Comparison of ENCODE assay signal across 1 cellular context in the genomic region with DNA sequence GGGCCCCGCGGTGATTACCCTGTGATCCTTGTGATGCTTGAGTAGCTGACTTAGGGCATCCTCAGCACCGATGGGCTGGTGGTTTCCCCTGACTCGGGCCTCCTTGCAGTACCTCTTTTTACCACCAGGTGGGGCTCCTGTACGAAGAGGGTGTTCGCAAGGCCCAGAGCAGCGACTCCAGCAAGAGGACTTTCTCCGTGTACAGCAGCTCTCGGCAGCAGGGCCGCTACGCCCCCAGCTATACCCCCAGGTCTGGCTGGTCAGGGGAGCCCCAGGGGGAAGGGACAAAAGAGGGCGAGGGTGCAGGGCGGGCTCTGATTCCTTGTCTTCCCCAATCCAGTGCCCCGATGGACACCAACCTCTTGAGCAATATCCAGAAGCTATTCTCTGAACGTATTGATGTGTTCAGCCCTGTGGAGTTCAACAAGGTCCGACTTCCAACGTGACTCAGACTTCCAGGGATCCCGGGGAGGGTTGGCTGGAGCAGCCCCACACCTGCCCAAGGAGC.
TF ChIP-seq lines count a peak whose summit lies in the region.

No MANE protein-coding gene starts in this region.

TF ChIP-seq in HepG2, 621 proteins besides CTCF, POLR2A, EP300 and RAD21 (continues in another document):
- TF ChIP-seq NCOA1 (CRISPR knock-in tag; IDR thresholded peaks at IDR 0.05) (no peak), BORCS8-MEF2B (CRISPR knock-in tag; IDR thresholded peaks at IDR 0.05) (no peak), GATAD2A (CRISPR knock-in tag; IDR thresholded peaks at IDR 0.05) (peak; percentile 58), IRF2 (CRISPR knock-in tag; IDR thresholded peaks at IDR 0.05) (0 out of 2 replicates have a peak, but pooled peaks have one; percentile 24), ZNF503 (CRISPR knock-in tag; IDR thresholded peaks at IDR 0.05) (no peak), PITX1 (CRISPR knock-in tag; IDR thresholded peaks at IDR 0.05) (no peak), RFXAP (CRISPR knock-in tag; IDR thresholded peaks at IDR 0.05; ENCODE audit: borderline replicate concordance) (0 out of 2 replicates have a peak, but pooled peaks have one; percentile 40), MAX (IDR thresholded peaks at IDR 0.05) (no peak), ZNF776 (CRISPR knock-in tag; IDR thresholded peaks at IDR 0.05) (no peak), ERF (CRISPR knock-in tag; IDR thresholded peaks at IDR 0.05) (peak; percentile 48; the same call in 1 of the 2 replicates), HNF4G (IDR thresholded peaks at IDR 0.05; ENCODE audit: borderline replicate concordance, low read depth, low read length) (no peak), HNF4G (CRISPR knock-in tag; IDR thresholded peaks at IDR 0.05; ENCODE audit: borderline replicate concordance, low read depth) (0 out of 2 replicates have a peak, but pooled peaks have one; percentile 31), ZNF605 (CRISPR knock-in tag; IDR thresholded peaks at IDR 0.05) (0 out of 2 replicates have a peak, but pooled peaks have one; percentile 11), THAP9 (CRISPR knock-in tag; IDR thresholded peaks at IDR 0.05; ENCODE audit: borderline replicate concordance) (0 out of 2 replicates have a peak, but pooled peaks have one; percentile 48), PHF20 (CRISPR knock-in tag; IDR thresholded peaks at IDR 0.05) (peak; percentile 19; the same call in 1 of the 2 replicates), DR1 (CRISPR knock-in tag; IDR thresholded peaks at IDR 0.05) (peak; percentile 21; the same call in 1 of the 2 replicates), HOXA5 (CRISPR knock-in tag; IDR thresholded peaks at IDR 0.05) (peak; percentile 23; the same call in 1 of the 2 replicates), RBM22 (optimal IDR thresholded peaks at IDR 0.05; ENCODE audit: low read length) (peak; percentile 79), STAG1 (CRISPR knock-in tag; IDR thresholded peaks at IDR 0.05) (peak; percentile 59), MED1 (CRISPR knock-in tag; IDR thresholded peaks at IDR 0.05) (0 out of 2 replicates have a peak, but pooled peaks have one; percentile 18), POLR2G (IDR thresholded peaks at IDR 0.05; ENCODE audit: low read depth, low read length) (peak; percentile 47), FOXC1 (CRISPR knock-in tag; IDR thresholded peaks at IDR 0.05; ENCODE audit: borderline replicate concordance) (peak; percentile 66; the same call in 1 of the 2 replicates), SPEN (CRISPR knock-in tag; IDR thresholded peaks at IDR 0.05; ENCODE audit: low read depth) (peak; percentile 45; the same call in 1 of the 2 replicates), ZFY (CRISPR knock-in tag; IDR thresholded peaks at IDR 0.05) (peak; percentile 49; the same call in 1 of the 2 replicates), ZNF232 (CRISPR knock-in tag; IDR thresholded peaks at IDR 0.05; ENCODE audit: borderline replicate concordance) (peak; percentile 43; the same call in 1 of the 2 replicates), ZNF331 (CRISPR knock-in tag; IDR thresholded peaks at IDR 0.05) (0 out of 2 replicates have a peak, but pooled peaks have one; percentile 17), HNF4A (CRISPR knock-in tag; IDR thresholded peaks at IDR 0.05) (peak; percentile 34; the same call in 1 of the 2 replicates), KDM2A (CRISPR knock-in tag; IDR thresholded peaks at IDR 0.05; ENCODE audit: borderline replicate concordance, low read depth) (peak; percentile 82; the same call in 1 of the 2 replicates), SIN3B (IDR thresholded peaks at IDR 0.05; ENCODE audit: low read length) (0 out of 2 replicates have a peak, but pooled peaks have one; percentile 15), JDP2 (CRISPR knock-in tag; IDR thresholded peaks at IDR 0.05; ENCODE audit: borderline replicate concordance) (no peak), ATF1 (CRISPR knock-in tag; IDR thresholded peaks at IDR 0.05) (no peak), CEBPB (IDR thresholded peaks at IDR 0.05; ENCODE audit: borderline replicate concordance, low read depth, low read length) (peak; percentile 83), GMEB1 (CRISPR knock-in tag; IDR thresholded peaks at IDR 0.05; ENCODE audit: borderline replicate concordance) (0 out of 2 replicates have a peak, but pooled peaks have one; percentile 19), ZNF350 (CRISPR knock-in tag; IDR thresholded peaks at IDR 0.05; ENCODE audit: borderline replicate concordance, low read depth) (peak; percentile 28; the same call in 1 of the 2 replicates), KMT2A (CRISPR knock-in tag; IDR thresholded peaks at IDR 0.05) (peak; percentile 55), ZNF574 (CRISPR knock-in tag; IDR thresholded peaks at IDR 0.05) (0 out of 2 replicates have a peak, but pooled peaks have one; percentile 17), ZNF501 (CRISPR knock-in tag; IDR thresholded peaks at IDR 0.05) (peak; percentile 48; the same call in 1 of the 2 replicates), ELF3 (CRISPR knock-in tag; IDR thresholded peaks at IDR 0.05) (0 out of 2 replicates have a peak, but pooled peaks have one; percentile 18), TGIF2 (CRISPR knock-in tag; IDR thresholded peaks at IDR 0.05) (0 out of 2 replicates have a peak, but pooled peaks have one; percentile 25), THAP11 (CRISPR knock-in tag; IDR thresholded peaks at IDR 0.05) (peak; percentile 36; the same call in 1 of the 2 replicates), TSC22D2 (CRISPR knock-in tag; IDR thresholded peaks at IDR 0.05; ENCODE audit: borderline replicate concordance) (0 out of 2 replicates have a peak, but pooled peaks have one; percentile 44), SALL1 (CRISPR knock-in tag; IDR thresholded peaks at IDR 0.05) (peak; percentile 47; the same call in 1 of the 2 replicates), ZNF34 (CRISPR knock-in tag; IDR thresholded peaks at IDR 0.05; ENCODE audit: borderline replicate concordance) (no peak), YY1 (IDR thresholded peaks at IDR 0.05; ENCODE audit: insufficient read depth, insufficient replicate concordance, low read depth, low read length) (peak; percentile 29), GABPB1 (CRISPR knock-in tag; IDR thresholded peaks at IDR 0.05) (peak; percentile 37; the same call in 1 of the 2 replicates), MATR3 (CRISPR knock-in tag; IDR thresholded peaks at IDR 0.05) (no peak)
- TF ChIP-seq, protein P1, sequence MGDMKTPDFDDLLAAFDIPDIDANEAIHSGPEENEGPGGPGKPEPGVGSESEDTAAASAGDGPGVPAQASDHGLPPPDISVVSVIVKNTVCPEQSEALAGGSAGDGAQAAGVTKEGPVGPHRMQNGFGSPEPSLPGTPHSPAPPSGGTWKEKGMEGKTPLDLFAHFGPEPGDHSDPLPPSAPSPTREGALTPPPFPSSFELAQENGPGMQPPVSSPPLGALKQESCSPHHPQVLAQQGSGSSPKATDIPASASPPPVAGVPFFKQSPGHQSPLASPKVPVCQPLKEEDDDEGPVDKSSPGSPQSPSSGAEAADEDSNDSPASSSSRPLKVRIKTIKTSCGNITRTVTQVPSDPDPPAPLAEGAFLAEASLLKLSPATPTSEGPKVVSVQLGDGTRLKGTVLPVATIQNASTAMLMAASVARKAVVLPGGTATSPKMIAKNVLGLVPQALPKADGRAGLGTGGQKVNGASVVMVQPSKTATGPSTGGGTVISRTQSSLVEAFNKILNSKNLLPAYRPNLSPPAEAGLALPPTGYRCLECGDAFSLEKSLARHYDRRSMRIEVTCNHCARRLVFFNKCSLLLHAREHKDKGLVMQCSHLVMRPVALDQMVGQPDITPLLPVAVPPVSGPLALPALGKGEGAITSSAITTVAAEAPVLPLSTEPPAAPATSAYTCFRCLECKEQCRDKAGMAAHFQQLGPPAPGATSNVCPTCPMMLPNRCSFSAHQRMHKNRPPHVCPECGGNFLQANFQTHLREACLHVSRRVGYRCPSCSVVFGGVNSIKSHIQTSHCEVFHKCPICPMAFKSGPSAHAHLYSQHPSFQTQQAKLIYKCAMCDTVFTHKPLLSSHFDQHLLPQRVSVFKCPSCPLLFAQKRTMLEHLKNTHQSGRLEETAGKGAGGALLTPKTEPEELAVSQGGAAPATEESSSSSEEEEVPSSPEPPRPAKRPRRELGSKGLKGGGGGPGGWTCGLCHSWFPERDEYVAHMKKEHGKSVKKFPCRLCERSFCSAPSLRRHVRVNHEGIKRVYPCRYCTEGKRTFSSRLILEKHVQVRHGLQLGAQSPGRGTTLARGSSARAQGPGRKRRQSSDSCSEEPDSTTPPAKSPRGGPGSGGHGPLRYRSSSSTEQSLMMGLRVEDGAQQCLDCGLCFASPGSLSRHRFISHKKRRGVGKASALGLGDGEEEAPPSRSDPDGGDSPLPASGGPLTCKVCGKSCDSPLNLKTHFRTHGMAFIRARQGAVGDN (CRISPR knock-in tag; IDR thresholded peaks at IDR 0.05), result peak; percentile 58
- TF ChIP-seq, protein P2, sequence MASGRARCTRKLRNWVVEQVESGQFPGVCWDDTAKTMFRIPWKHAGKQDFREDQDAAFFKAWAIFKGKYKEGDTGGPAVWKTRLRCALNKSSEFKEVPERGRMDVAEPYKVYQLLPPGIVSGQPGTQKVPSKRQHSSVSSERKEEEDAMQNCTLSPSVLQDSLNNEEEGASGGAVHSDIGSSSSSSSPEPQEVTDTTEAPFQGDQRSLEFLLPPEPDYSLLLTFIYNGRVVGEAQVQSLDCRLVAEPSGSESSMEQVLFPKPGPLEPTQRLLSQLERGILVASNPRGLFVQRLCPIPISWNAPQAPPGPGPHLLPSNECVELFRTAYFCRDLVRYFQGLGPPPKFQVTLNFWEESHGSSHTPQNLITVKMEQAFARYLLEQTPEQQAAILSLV (CRISPR knock-in tag; IDR thresholded peaks at IDR 0.05; ENCODE audit: borderline replicate concordance), result peak; percentile 64; the same call in 1 of the 2 replicates
- TF ChIP-seq, protein P3, sequence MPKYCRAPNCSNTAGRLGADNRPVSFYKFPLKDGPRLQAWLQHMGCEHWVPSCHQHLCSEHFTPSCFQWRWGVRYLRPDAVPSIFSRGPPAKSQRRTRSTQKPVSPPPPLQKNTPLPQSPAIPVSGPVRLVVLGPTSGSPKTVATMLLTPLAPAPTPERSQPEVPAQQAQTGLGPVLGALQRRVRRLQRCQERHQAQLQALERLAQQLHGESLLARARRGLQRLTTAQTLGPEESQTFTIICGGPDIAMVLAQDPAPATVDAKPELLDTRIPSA (CRISPR knock-in tag; IDR thresholded peaks at IDR 0.05; ENCODE audit: borderline replicate concordance), result 0 out of 2 replicates have a peak, but pooled peaks have one; percentile 9
